20 cellular contexts compared by ENCODE assay signal in genomic region chr2:232539298-232540231, GRCh38. TPM values are rescaled to one million over a fixed set of nuclear protein-coding genes. Genes with fewer than 3 reads are reported as not detected.
DNase-seq lines count a peak whose midpoint lies in the region; ATAC-seq, FAIRE-seq and TF ChIP-seq lines count a peak whose summit lies in the region.
"Had no signal": no experiment of that assay in that cellular context is flagged by ENCODE, and none has a peak within 500 bp of the region (broad histone marks: within the 10 kb centered on the region; RNA-seq: fewer than 3 reads in every experiment).

CHRNG (plus strand) TSS chr2:232539692; CDS start chr2:232539748, 56 bp downstream.

- TF ChIP-seq CTCF in CD14-positive monocyte (IDR thresholded peaks at IDR 0.05) (no peak), vagina (IDR thresholded peaks at IDR 0.05) (no peak)

- FAIRE-seq in GM12892 (lab: Jason Lieb, UNC) = no peak
- FAIRE-seq: endothelial cell of umbilical vein had no signal

- H3K27ac ChIP-seq in vagina = no peak within 1 kb of the TSS
- H3K27ac ChIP-seq: cardiac muscle cell, right lobe of liver had no signal

- no peak for TF ChIP-seq POLR2A in vagina (IDR thresholded peaks at IDR 0.05)
- no peak for TF ChIP-seq POLR2A in GM12892 (IDR thresholded peaks at IDR 0.05; ENCODE audit: low read depth, low read length)

- H3K36me3 ChIP-seq in NT2/D1 (ENCODE audit: insufficient read depth, insufficient read length, low read length) (peaks cover 15% of the 10 kb centered on the region), vagina (no peaks in the 10 kb centered on the region)
- H3K36me3 ChIP-seq: cardiac muscle cell, right lobe of liver had no signal

- intact Hi-C loops in CD14-positive monocyte (cut with micrococcal nuclease) (no loop called here), posterior vena cava (cut with DNase I) (loop anchor here in 1 of 2 donors (5.0 kb wide), 1 partner anchor 1918 kb away; no protein-coding TSS in a partner anchor), vagina (cut with DNase I) (no loop called here)

- H3K4me1 Mint-ChIP-seq in CD14-positive monocyte = peaks cover 25% of the 10 kb centered on the region
- peaks cover 8 to 22% of the 10 kb centered on the region in 2 donors for H3K4me1 Mint-ChIP-seq in effector memory CD8-positive, alpha-beta T cell (ENCODE audit: low read depth in 2 of 2)

- peaks cover 7 to 11% (median 9%) of the 10 kb centered on the region in 7 donors for H3K9me3 Mint-ChIP-seq in CD14-positive monocyte
- H3K9me3 Mint-ChIP-seq in effector memory CD8-positive, alpha-beta T cell = no peaks in the 10 kb centered on the region
- H3K9me3 Mint-ChIP-seq: natural killer cell treated with Interleukin-12 subunit alpha and Interleukin-12 subunit beta and Interleukin-15 and Interleukin-18, amount 100 ng/mL, for 72 hours; T-cell had no signal

- peaks cover 10% of the 10 kb centered on the region; the same call in 1 of the 2 replicates for H3K9me3 ChIP-seq in NT2/D1 (ENCODE audit: insufficient read depth, low read length)
- H3K9me3 ChIP-seq in vagina = peaks cover 2% of the 10 kb centered on the region
- H3K9me3 ChIP-seq: right lobe of liver had no signal

- H3K9ac ChIP-seq in NT2/D1 (ENCODE audit: insufficient read length, low read depth) = peak within 1 kb of the TSS; percentile 46

- ATAC-seq in effector memory CD8-positive, alpha-beta T cell (replicated peaks) = no peak
- ATAC-seq: T-cell had no signal

- H3K4me3 ChIP-seq in NT2/D1 (ENCODE audit: insufficient read length, low read depth) = no peak within 1 kb of the TSS
- no peak within 1 kb of the TSS for H3K4me3 ChIP-seq in vagina
- H3K4me3 ChIP-seq: cardiac muscle cell, right lobe of liver had no signal

- H3K4me1 ChIP-seq in NT2/D1 (ENCODE audit: insufficient read depth, insufficient read length) = peaks cover 17% of the 10 kb centered on the region
- no peaks in the 10 kb centered on the region for H3K4me1 ChIP-seq in vagina
- H3K4me1 ChIP-seq: right lobe of liver had no signal

- H3K27me3 Mint-ChIP-seq in CD14-positive monocyte (ENCODE audit: low read depth in 3 of 3) = peaks cover 9 to 20% (median 13%) of the 10 kb centered on the region in 3 donors
- peaks cover 17 to 40% of the 10 kb centered on the region in 2 donors for H3K27me3 Mint-ChIP-seq in effector memory CD8-positive, alpha-beta T cell

- H3K27me3 ChIP-seq in NT2/D1 (ENCODE audit: insufficient read depth, insufficient read length) (no peaks in the 10 kb centered on the region), vagina (peaks cover 3% of the 10 kb centered on the region)
- H3K27me3 ChIP-seq: cardiac muscle cell, right lobe of liver had no signal

- DNase-seq in CD14-positive monocyte (ENCODE audit: low spot score) = no peak
- no peak for DNase-seq in NT2/D1 (ENCODE audit: low read depth, low spot score)
- DNase-seq in iPS-NIHi11 (ENCODE audit: low spot score) = peak; percentile 64
- peak; percentile 73 for DNase-seq in posterior vena cava (ENCODE audit: low spot score)
- DNase-seq in cerebellum (ENCODE audit: low spot score) = no peak
- no peak for DNase-seq in effector memory CD8-positive, alpha-beta T cell
- DNase-seq in vagina (ENCODE audit: extremely low spot score in 2 of 2) = no peak
- DNase-seq in GM12892 (ENCODE audit: insufficient read length) = no peak
- DNase-seq: activated naive CD8-positive, alpha-beta T cell treated with anti-CD3 and anti-CD28 coated beads, Interleukin-2, amount 10 ng/mL, durations not matched to agents 7 days and 5 days; AML-193; DND-41; HFFc6; NCI-H1694; NCI-H510A treated with DMSO at 0.1 percent for 48 hours; T-cell had no signal

- H3K4me3 Mint-ChIP-seq in CD14-positive monocyte = peak within 1 kb of the TSS in 1 of 2 donors; percentile 68
- H3K4me3 Mint-ChIP-seq in effector memory CD8-positive, alpha-beta T cell = no peak within 1 kb of the TSS
- H3K4me3 Mint-ChIP-seq: HFFc6; natural killer cell treated with Interleukin-12 subunit alpha and Interleukin-12 subunit beta and Interleukin-15 and Interleukin-18, amount 100 ng/mL, for 72 hours; T-cell had no signal

- peaks cover 4 to 10% of the 10 kb centered on the region in 2 donors for H3K36me3 Mint-ChIP-seq in CD14-positive monocyte
- H3K36me3 Mint-ChIP-seq in effector memory CD8-positive, alpha-beta T cell (ENCODE audit: insufficient read depth) = peaks cover 7% of the 10 kb centered on the region
- H3K36me3 Mint-ChIP-seq: natural killer cell treated with Interleukin-12 subunit alpha and Interleukin-12 subunit beta and Interleukin-15 and Interleukin-18, amount 100 ng/mL, for 72 hours had no signal

- peak within 1 kb of the TSS in 6 of 7 donors; percentile 35 to 90 (median 68) for H3K27ac Mint-ChIP-seq in CD14-positive monocyte
- H3K27ac Mint-ChIP-seq in effector memory CD8-positive, alpha-beta T cell = no peak within 1 kb of the TSS
- H3K27ac Mint-ChIP-seq: activated naive CD8-positive, alpha-beta T cell treated with anti-CD3 and anti-CD28 coated beads, Interleukin-2, amount 10 ng/mL, durations not matched to agents 7 days and 5 days; HFFc6; natural killer cell treated with Interleukin-12 subunit alpha and Interleukin-12 subunit beta and Interleukin-15 and Interleukin-18, amount 100 ng/mL, for 72 hours; T-cell had no signal

RNA-seq across cellular contexts. Expression of gene CHRNG, which starts in this region (rescaled TPM):
- polyA plus RNA-seq in CD14-positive monocyte = not detected
- not detected for total RNA-seq in posterior vena cava
- total RNA-seq in cerebellum = not detected
- total RNA-seq in vagina = not detected
- not detected for polyA plus RNA-seq in GM12892 (2012; ENCODE audit: missing spikeins)
- total RNA-seq: activated naive CD8-positive, alpha-beta T cell treated with anti-CD3 and anti-CD28 coated beads, Interleukin-2, amount 10 ng/mL, durations not matched to agents 7 days and 5 days; cardiac muscle cell; endothelial cell of umbilical vein; HFFc6; kidney epithelial cell; natural killer cell treated with Interleukin-12 subunit alpha and Interleukin-12 subunit beta and Interleukin-15 and Interleukin-18, amount 100 ng/mL, for 72 hours; right lobe of liver; T-cell had no signal
- polyA plus RNA-seq: endothelial cell of umbilical vein had no signal

Comparison
In these comparisons a context has a peak if more than half of its experiments do, and no peak if none do; other contexts are left out.
1. Peak in DNase-seq in posterior vena cava; RNA of the gene not detected or under 1 TPM.
2. H3K27ac Mint-ChIP-seq: peak in CD14-positive monocyte (6 of 7); none in effector memory CD8-positive, alpha-beta T cell (0 of 2).